ENCODE assay signal across 13 cellular contexts in the genomic region with DNA sequence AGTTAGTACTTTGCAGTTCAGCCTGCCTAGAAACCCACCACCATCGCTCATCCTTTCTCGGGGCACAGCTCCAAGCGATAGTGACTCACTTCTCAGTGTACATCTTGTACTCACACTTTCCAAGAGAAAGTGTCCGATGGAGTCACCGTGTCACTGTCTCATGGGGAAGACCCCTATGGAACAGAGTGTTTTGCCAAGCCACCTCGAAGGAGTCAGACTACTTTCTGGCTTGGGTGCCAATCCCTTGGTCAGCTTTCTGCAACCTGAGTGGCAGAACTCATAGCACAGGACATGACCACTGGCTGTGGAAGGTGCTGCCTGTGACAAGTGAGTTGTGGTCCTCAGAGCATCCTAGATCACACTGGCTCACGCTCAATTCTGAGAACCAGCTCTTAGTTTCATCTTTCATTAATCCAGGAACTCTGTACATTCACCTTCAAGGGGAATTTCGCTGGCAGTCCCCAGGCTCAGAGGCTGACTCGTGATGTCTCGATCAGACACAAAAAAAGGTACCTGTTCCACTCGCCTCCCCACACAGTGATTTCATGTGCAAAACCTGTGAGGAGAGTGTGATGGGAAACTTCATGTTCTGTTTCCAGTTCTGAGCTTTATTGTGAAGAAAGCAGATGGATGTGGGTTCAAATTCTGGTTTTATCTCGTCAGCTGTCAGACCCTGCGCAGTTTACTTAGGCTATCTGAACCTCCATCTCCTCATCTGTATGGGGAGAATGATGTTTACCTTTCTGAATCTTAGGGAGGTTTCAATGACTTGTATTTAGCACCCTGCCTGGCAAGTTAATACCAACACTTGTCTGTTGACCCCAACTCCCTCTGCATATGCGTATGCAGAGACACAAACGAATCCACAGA.
DNase-seq lines count a peak whose midpoint lies in the region; ATAC-seq, FAIRE-seq and TF ChIP-seq lines count a peak whose summit lies in the region.
"Had no signal": no experiment of that assay in that cellular context is flagged by ENCODE, and none has a peak within 500 bp of the region (broad histone marks: within the 10 kb centered on the region; RNA-seq: fewer than 3 reads in every experiment).

No MANE protein-coding gene starts in this region.

- TF ChIP-seq POLR2A in GM12891 (IDR thresholded peaks at IDR 0.05; ENCODE audit: low read depth, low read length) (no peak), spleen (IDR thresholded peaks at IDR 0.05) (no peak)

- H3K9me3 ChIP-seq in spleen, result no peaks in the 10 kb centered on the region

- H3K27ac Mint-ChIP-seq in activated naive CD4-positive, alpha-beta T cell treated with anti-CD3 and anti-CD28 coated beads, Interleukin-2, amount 50 U/mL, for 24 hours, result peak overlapping the region; percentile 98

- no peaks in the 10 kb centered on the region for H3K27me3 ChIP-seq in spleen (replicated peaks in 1 of 7)

- H3K4me3 ChIP-seq in spleen, result no peak overlapping the region

- peaks cover 1% of the 10 kb centered on the region for H3K9me3 Mint-ChIP-seq in activated naive CD4-positive, alpha-beta T cell treated with anti-CD3 and anti-CD28 coated beads, Interleukin-2, amount 50 U/mL, for 24 hours

- H3K27ac ChIP-seq in substantia nigra (ENCODE audit: low read depth, low read length, poor library complexity, severe bottlenecking) (no peak overlapping the region), spleen (peak overlapping the region in 1 of 8 donors; percentile 45)

- no peak for ATAC-seq in HG02623 (IDR thresholded peaks at IDR 0.05; ENCODE audit: unreplicated experiment)

- H3K27me3 Mint-ChIP-seq in activated naive CD4-positive, alpha-beta T cell treated with anti-CD3 and anti-CD28 coated beads, Interleukin-2, amount 50 U/mL, for 24 hours, result no peaks in the 10 kb centered on the region

- FAIRE-seq in GM12891 (lab: Jason Lieb, UNC), result peak; percentile 92

- intact Hi-C loops in spleen (cut with DNase I; ENCODE audit: low total_unique reads), result no loop called here

- TF ChIP-seq CTCF in spleen (IDR thresholded peaks at IDR 0.05 in 8 of 11, conservative IDR thresholded peaks at IDR 0.05 in 3 of 11), result no peak

- H3K36me3 Mint-ChIP-seq in activated naive CD4-positive, alpha-beta T cell treated with anti-CD3 and anti-CD28 coated beads, Interleukin-2, amount 50 U/mL, for 24 hours, result peaks cover 7% of the 10 kb centered on the region

- H3K4me1 Mint-ChIP-seq in activated naive CD4-positive, alpha-beta T cell treated with anti-CD3 and anti-CD28 coated beads, Interleukin-2, amount 50 U/mL, for 24 hours, result peaks cover 73% of the 10 kb centered on the region

- no peaks in the 10 kb centered on the region for H3K36me3 ChIP-seq in spleen

- H3K4me1 ChIP-seq in spleen, result peaks cover 22 to 82% (median 55%) of the 10 kb centered on the region in 6 donors

- peak overlapping the region; percentile 43 for H3K4me3 Mint-ChIP-seq in activated naive CD4-positive, alpha-beta T cell treated with anti-CD3 and anti-CD28 coated beads, Interleukin-2, amount 50 U/mL, for 24 hours

- no peak for DNase-seq in GM12891 (ENCODE audit: insufficient read length, low spot score)
- DNase-seq in activated CD4-positive, CD25-positive, alpha-beta regulatory T cell treated with anti-CD3 and anti-CD28 coated beads, Interleukin-2, amount 50 U/mL, for 16 hours (ENCODE audit: low read depth, low spot score), result peak; percentile 49
- DNase-seq in stimulated activated CD4-positive, alpha-beta T cell treated with anti-CD3 and anti-CD28 coated beads, Interleukin-2, amount 100 ng/mL, for 24 hours, result peak; percentile 68 to 74
- no peak for DNase-seq in GM03348 (ENCODE audit: low spot score)
- no peak for DNase-seq in substantia nigra (lab: John Stamatoyannopoulos, UW)
- DNase-seq in spleen, result no peak
- DNase-seq: activated gamma-delta T cell treated with Interleukin-2 at 50 U/mL for 16 hours, GOT3, NCI-H2029 treated with DMSO at 0.1 percent for 48 hours, occipital lobe, SHP77 had no signal

- WGBS in spleen, 5 donors, result 66 to 74% (median 72%) methylated on average over 15 of the region's 15 CpGs

TF ChIP-seq in GM12891, 5 proteins besides CTCF, POLR2A, EP300 and RAD21:
- TF ChIP-seq TAF1 (IDR thresholded peaks at IDR 0.05; ENCODE audit: low read depth, low read length) (0 out of 2 replicates have a peak, but pooled peaks have one; percentile 19), PAX5 (IDR thresholded peaks at IDR 0.05; ENCODE audit: insufficient read depth, low read length, severe bottlenecking) (no peak)
TF ChIP-seq in GM12891: peak in this region for 1.

Comparison
In these comparisons a context has a peak if more than half of its experiments do, and no peak if none do; other contexts are left out.
1. DNase-seq: peak in activated CD4-positive, CD25-positive, alpha-beta regulatory T cell treated with anti-CD3 and anti-CD28 coated beads, Interleukin-2, amount 50 U/mL, for 16 hours (single experiment) and stimulated activated CD4-positive, alpha-beta T cell treated with anti-CD3 and anti-CD28 coated beads, Interleukin-2, amount 100 ng/mL, for 24 hours (2 of 2); none in GM12891 (single experiment), GM03348 (single experiment), substantia nigra (0 of 49) and spleen (single experiment).